ENCODE assay signal across 1 cellular context in the genomic region with DNA sequence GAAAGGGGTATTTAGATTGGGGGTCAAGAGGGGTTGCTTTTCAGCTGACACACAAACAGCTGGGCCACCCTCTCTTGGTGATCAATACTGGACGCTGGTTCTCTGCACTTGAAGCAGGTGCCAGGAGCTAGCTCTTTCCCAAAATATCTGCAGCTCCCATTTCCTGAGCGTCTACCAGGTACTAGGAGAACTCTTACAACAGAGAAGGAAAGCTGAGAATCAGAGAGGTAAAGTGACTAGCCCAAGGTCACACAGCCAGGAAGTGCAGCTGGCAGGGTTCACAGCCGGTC.
A peak's percentile ranks its signal among the peaks of the same experiment; 100 is the strongest.
TF ChIP-seq lines count a peak whose summit lies in the region.

No MANE protein-coding gene starts in this region.

TF ChIP-seq in HepG2, 621 proteins besides CTCF, POLR2A, EP300 and RAD21 (continued from another document):
- TF ChIP-seq ZFP36 (IDR thresholded peaks at IDR 0.05; ENCODE audit: borderline replicate concordance, low read depth, low read length, partially characterized antibody) (peak; percentile 74), KDM1A (CRISPR knock-in tag; IDR thresholded peaks at IDR 0.05) (peak; percentile 41; the same call in 1 of the 2 replicates), ZNF230 (CRISPR knock-in tag; IDR thresholded peaks at IDR 0.05) (0 out of 2 replicates have a peak, but pooled peaks have one; percentile 18), ZNF274 (CRISPR knock-in tag; IDR thresholded peaks at IDR 0.05) (no peak), ZNF468 (CRISPR knock-in tag; IDR thresholded peaks at IDR 0.05) (no peak), HDAC2 (CRISPR knock-in tag; IDR thresholded peaks at IDR 0.05) (peak; percentile 37), ZSCAN29 (CRISPR knock-in tag; conservative IDR thresholded peaks at IDR 0.05) (no peak), ZNF768 (CRISPR knock-in tag; IDR thresholded peaks at IDR 0.05) (peak; percentile 99; the same call in 1 of the 2 replicates), PHF5A (CRISPR knock-in tag; IDR thresholded peaks at IDR 0.05; ENCODE audit: low read depth, unreplicated experiment) (no peak), ETV5 (CRISPR knock-in tag; IDR thresholded peaks at IDR 0.05; ENCODE audit: borderline replicate concordance) (0 out of 2 replicates have a peak, but pooled peaks have one; percentile 35), TBL1XR1 (IDR thresholded peaks at IDR 0.05; ENCODE audit: borderline replicate concordance, low read length, partially characterized antibody) (no peak), JARID2 (CRISPR knock-in tag; IDR thresholded peaks at IDR 0.05; ENCODE audit: insufficient replicate concordance) (no peak), RARG (CRISPR knock-in tag; IDR thresholded peaks at IDR 0.05; ENCODE audit: low read depth) (no peak), NCOR1 (IDR thresholded peaks at IDR 0.05; ENCODE audit: borderline replicate concordance, low read length) (no peak), ELF1 (CRISPR knock-in tag; IDR thresholded peaks at IDR 0.05) (peak; percentile 49; the same call in 1 of the 2 replicates), HOXA9 (CRISPR knock-in tag; IDR thresholded peaks at IDR 0.05; ENCODE audit: borderline replicate concordance) (no peak), ZMYM3 (CRISPR knock-in tag; IDR thresholded peaks at IDR 0.05) (peak; percentile 96)
- TF ChIP-seq, protein P1, sequence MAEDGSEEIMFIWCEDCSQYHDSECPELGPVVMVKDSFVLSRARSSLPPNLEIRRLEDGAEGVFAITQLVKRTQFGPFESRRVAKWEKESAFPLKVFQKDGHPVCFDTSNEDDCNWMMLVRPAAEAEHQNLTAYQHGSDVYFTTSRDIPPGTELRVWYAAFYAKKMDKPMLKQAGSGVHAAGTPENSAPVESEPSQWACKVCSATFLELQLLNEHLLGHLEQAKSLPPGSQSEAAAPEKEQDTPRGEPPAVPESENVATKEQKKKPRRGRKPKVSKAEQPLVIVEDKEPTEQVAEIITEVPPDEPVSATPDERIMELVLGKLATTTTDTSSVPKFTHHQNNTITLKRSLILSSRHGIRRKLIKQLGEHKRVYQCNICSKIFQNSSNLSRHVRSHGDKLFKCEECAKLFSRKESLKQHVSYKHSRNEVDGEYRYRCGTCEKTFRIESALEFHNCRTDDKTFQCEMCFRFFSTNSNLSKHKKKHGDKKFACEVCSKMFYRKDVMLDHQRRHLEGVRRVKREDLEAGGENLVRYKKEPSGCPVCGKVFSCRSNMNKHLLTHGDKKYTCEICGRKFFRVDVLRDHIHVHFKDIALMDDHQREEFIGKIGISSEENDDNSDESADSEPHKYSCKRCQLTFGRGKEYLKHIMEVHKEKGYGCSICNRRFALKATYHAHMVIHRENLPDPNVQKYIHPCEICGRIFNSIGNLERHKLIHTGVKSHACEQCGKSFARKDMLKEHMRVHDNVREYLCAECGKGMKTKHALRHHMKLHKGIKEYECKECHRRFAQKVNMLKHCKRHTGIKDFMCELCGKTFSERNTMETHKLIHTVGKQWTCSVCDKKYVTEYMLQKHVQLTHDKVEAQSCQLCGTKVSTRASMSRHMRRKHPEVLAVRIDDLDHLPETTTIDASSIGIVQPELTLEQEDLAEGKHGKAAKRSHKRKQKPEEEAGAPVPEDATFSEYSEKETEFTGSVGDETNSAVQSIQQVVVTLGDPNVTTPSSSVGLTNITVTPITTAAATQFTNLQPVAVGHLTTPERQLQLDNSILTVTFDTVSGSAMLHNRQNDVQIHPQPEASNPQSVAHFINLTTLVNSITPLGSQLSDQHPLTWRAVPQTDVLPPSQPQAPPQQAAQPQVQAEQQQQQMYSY (CRISPR knock-in tag; IDR thresholded peaks at IDR 0.05): no peak
- TF ChIP-seq, protein P2, sequence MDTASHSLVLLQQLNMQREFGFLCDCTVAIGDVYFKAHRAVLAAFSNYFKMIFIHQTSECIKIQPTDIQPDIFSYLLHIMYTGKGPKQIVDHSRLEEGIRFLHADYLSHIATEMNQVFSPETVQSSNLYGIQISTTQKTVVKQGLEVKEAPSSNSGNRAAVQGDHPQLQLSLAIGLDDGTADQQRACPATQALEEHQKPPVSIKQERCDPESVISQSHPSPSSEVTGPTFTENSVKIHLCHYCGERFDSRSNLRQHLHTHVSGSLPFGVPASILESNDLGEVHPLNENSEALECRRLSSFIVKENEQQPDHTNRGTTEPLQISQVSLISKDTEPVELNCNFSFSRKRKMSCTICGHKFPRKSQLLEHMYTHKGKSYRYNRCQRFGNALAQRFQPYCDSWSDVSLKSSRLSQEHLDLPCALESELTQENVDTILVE (CRISPR knock-in tag; IDR thresholded peaks at IDR 0.05): no peak
- TF ChIP-seq, protein P3, sequence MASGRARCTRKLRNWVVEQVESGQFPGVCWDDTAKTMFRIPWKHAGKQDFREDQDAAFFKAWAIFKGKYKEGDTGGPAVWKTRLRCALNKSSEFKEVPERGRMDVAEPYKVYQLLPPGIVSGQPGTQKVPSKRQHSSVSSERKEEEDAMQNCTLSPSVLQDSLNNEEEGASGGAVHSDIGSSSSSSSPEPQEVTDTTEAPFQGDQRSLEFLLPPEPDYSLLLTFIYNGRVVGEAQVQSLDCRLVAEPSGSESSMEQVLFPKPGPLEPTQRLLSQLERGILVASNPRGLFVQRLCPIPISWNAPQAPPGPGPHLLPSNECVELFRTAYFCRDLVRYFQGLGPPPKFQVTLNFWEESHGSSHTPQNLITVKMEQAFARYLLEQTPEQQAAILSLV (CRISPR knock-in tag; IDR thresholded peaks at IDR 0.05; ENCODE audit: borderline replicate concordance): no peak
- TF ChIP-seq, protein P4, sequence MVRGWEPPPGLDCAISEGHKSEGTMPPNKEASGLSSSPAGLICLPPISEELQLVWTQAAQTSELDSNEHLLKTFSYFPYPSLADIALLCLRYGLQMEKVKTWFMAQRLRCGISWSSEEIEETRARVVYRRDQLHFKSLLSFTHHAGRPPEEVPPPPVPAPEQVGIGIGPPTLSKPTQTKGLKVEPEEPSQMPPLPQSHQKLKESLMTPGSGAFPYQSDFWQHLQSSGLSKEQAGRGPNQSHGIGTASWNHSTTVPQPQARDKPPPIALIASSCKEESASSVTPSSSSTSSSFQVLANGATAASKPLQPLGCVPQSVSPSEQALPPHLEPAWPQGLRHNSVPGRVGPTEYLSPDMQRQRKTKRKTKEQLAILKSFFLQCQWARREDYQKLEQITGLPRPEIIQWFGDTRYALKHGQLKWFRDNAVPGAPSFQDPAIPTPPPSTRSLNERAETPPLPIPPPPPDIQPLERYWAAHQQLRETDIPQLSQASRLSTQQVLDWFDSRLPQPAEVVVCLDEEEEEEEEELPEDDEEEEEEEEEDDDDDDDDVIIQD (CRISPR knock-in tag; IDR thresholded peaks at IDR 0.05; ENCODE audit: low read depth): no peak
- TF ChIP-seq, protein P5, sequence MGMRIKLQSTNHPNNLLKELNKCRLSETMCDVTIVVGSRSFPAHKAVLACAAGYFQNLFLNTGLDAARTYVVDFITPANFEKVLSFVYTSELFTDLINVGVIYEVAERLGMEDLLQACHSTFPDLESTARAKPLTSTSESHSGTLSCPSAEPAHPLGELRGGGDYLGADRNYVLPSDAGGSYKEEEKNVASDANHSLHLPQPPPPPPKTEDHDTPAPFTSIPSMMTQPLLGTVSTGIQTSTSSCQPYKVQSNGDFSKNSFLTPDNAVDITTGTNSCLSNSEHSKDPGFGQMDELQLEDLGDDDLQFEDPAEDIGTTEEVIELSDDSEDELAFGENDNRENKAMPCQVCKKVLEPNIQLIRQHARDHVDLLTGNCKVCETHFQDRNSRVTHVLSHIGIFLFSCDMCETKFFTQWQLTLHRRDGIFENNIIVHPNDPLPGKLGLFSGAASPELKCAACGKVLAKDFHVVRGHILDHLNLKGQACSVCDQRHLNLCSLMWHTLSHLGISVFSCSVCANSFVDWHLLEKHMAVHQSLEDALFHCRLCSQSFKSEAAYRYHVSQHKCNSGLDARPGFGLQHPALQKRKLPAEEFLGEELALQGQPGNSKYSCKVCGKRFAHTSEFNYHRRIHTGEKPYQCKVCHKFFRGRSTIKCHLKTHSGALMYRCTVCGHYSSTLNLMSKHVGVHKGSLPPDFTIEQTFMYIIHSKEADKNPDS (CRISPR knock-in tag; IDR thresholded peaks at IDR 0.05): no peak
